In the genomic region with DNA sequence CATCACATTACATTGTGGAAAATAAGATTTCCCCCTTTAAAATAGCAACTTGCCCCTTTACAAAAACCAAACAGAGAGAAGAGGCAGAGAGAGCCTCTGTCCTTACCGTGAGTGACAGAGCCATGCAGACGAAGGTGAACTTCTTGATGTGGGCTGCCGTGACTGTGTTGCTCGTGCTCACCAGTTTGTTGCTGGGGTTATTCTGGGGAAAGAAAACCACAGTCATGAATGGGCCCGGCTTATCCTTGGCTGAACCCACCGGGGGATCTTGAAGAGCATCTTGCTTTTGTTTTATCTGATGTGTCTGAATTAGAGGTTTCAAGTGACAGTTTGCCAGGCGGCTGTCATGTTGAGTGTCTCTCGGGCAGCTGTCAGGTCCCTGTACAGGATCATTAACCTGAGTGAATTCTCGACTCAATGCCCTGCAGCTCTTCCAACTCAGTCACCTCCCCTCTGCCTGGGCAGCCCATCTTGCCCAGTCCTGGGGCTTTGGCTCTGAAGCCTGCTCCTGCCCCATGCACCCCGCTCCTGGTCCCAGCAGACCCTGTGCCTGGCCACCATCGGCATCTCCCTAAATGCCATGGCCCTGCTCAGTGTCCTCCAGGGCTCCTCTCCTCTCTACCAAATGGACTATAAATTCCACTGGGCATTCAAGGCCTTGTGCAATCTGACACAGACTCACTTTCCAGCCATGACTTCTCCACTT, we compare ENCODE assay signal across 1 cellular context.
TF ChIP-seq lines count a peak whose summit lies in the region.

No MANE protein-coding gene starts in this region.

TF ChIP-seq in GM23338, 12 proteins besides CTCF, POLR2A, EP300 and RAD21 (continued from another document):
- TF ChIP-seq ETS1 (IDR thresholded peaks at IDR 0.05) = no peak
- no peak for TF ChIP-seq POLR2AphosphoS5 (IDR thresholded peaks at IDR 0.05; ENCODE audit: low read depth)
- TF ChIP-seq, protein P1, sequence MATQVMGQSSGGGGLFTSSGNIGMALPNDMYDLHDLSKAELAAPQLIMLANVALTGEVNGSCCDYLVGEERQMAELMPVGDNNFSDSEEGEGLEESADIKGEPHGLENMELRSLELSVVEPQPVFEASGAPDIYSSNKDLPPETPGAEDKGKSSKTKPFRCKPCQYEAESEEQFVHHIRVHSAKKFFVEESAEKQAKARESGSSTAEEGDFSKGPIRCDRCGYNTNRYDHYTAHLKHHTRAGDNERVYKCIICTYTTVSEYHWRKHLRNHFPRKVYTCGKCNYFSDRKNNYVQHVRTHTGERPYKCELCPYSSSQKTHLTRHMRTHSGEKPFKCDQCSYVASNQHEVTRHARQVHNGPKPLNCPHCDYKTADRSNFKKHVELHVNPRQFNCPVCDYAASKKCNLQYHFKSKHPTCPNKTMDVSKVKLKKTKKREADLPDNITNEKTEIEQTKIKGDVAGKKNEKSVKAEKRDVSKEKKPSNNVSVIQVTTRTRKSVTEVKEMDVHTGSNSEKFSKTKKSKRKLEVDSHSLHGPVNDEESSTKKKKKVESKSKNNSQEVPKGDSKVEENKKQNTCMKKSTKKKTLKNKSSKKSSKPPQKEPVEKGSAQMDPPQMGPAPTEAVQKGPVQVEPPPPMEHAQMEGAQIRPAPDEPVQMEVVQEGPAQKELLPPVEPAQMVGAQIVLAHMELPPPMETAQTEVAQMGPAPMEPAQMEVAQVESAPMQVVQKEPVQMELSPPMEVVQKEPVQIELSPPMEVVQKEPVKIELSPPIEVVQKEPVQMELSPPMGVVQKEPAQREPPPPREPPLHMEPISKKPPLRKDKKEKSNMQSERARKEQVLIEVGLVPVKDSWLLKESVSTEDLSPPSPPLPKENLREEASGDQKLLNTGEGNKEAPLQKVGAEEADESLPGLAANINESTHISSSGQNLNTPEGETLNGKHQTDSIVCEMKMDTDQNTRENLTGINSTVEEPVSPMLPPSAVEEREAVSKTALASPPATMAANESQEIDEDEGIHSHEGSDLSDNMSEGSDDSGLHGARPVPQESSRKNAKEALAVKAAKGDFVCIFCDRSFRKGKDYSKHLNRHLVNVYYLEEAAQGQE (IDR thresholded peaks at IDR 0.05; ENCODE audit: unreplicated experiment) = no peak
- no peak for TF ChIP-seq CREB1 (CRISPR knock-in tag; IDR thresholded peaks at IDR 0.05; ENCODE audit: low read depth)
- TF ChIP-seq ZNF114 (CRISPR knock-in tag; IDR thresholded peaks at IDR 0.05) = no peak
- TF ChIP-seq ZNF462 (CRISPR knock-in tag; IDR thresholded peaks at IDR 0.05) = no peak
- no peak for TF ChIP-seq EZH2 (IDR thresholded peaks at IDR 0.05; ENCODE audit: low read depth, unreplicated experiment)
- TF ChIP-seq NANOG (IDR thresholded peaks at IDR 0.05; ENCODE audit: borderline replicate concordance) = no peak
